In the genomic region with DNA sequence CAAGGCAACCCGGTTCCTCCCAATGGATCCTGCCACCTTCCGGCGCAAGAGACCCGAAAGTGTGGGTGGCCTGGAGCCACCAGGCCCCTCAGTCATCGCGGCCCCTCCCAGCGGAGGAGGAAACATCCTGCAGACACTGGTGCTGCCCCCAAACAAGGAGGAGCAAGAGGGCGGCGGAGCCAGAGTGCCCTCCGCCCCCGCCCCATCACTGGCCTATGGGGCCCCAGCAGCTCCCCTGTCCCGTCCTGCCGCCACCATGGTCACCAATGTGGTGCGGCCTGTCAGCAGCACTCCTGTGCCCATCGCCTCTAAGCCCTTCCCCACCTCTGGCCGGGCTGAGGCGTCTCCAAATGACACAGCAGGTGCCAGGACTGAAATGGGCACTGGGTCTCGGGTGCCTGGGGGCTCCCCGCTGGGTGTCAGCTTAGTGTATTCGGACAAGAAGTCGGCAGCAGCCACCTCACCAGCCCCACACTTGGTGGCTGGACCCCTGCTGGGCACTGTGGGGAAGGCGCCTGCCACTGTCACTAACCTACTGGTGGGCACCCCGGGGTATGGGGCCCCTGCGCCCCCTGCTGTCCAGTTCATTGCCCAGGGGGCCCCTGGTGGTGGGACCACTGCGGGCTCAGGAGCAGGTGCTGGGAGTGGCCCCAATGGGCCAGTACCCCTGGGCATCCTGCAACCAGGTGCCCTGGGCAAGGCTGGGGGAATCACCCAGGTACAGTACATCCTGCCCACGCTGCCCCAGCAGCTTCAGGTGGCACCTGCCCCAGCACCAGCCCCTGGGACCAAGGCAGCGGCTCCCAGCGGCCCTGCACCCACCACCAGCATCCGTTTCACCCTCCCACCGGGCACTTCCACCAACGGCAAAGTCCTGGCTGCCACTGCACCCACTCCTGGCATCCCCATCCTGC, we compare ENCODE assay signal across 8 cellular contexts. TPM values are rescaled to one million over a fixed set of nuclear protein-coding genes. Genes with fewer than 3 reads are reported as not detected.
A peak's percentile ranks its signal among the peaks of the same experiment; 100 is the strongest.
DNase-seq lines count a peak whose midpoint lies in the region; ATAC-seq, FAIRE-seq and TF ChIP-seq lines count a peak whose summit lies in the region.

No MANE protein-coding gene starts in this region.

- H3K14ac ChIP-seq in H9 (ENCODE audit: insufficient read depth, low read length): no peak overlapping the region

- H3K36me3 ChIP-seq in endothelial cell of umbilical vein (ENCODE audit: control insufficient read depth in 2 of 2, extremely low read depth in 1 of 2, insufficient read depth in 2 of 2, low read length in 2 of 2): peaks cover 16 to 75% of the 10 kb centered on the region in 2 experiments

- TF ChIP-seq CTCF in AG09319 (IDR thresholded peaks at IDR 0.05; ENCODE audit: low read depth, low read length) (peak; percentile 39), H9 (conservative IDR thresholded peaks at IDR 0.05) (peak; percentile 48), endothelial cell of umbilical vein (IDR thresholded peaks at IDR 0.05; ENCODE audit: extremely low read depth in 1 of 2, insufficient read depth in 1 of 2, low read depth in 1 of 2, low read length in 2 of 2) (peak; percentile 84 to 86)

- FAIRE-seq in endothelial cell of umbilical vein (lab: Jason Lieb, UNC): no peak

- H3K27me3 ChIP-seq in H9 (ENCODE audit: insufficient read depth, low read length) (no peaks in the 10 kb centered on the region), endothelial cell of umbilical vein (ENCODE audit: control insufficient read depth in 2 of 2, insufficient read depth in 2 of 2, low read length in 2 of 2) (no peaks in the 10 kb centered on the region)

- WGBS in H9 (ENCODE audit: extremely low coverage, insufficient read length, low lambda C conversion rate): no CpG with 5 or more reads among the region's 31 CpGs

- H3K27ac Mint-ChIP-seq in H9: no peak overlapping the region; a peak in 2 of 7 replicates

- no peak overlapping the region for H3K4me3 ChIP-seq in endothelial cell of umbilical vein (replicated peaks in 1 of 3; ENCODE audit: insufficient read depth in 1 of 3, low read depth in 1 of 3, low read length in 3 of 3)

- ATAC-seq in HG03045 (IDR thresholded peaks at IDR 0.05; ENCODE audit: unreplicated experiment) (no peak), GM21737 (IDR thresholded peaks at IDR 0.05; ENCODE audit: unreplicated experiment) (no peak)

- no peak overlapping the region for H2BK5ac ChIP-seq in H9 (ENCODE audit: insufficient read length, low read length)

- H3K27ac ChIP-seq in H9 (ENCODE audit: insufficient read length, low read depth, low read length) (no peak overlapping the region), endothelial cell of umbilical vein (ENCODE audit: insufficient read depth, low read depth, low read length) (no peak overlapping the region)

- H3T11ph ChIP-seq in H9 (ENCODE audit: low read length): no peak overlapping the region

- H2BK15ac ChIP-seq in H9 (ENCODE audit: low read depth, low read length): no peak overlapping the region

- no peak overlapping the region for H2AK5ac ChIP-seq in H9 (ENCODE audit: insufficient read length, low read length)

- H3K4me1 Mint-ChIP-seq in H9: peaks cover 6 to 40% of the 10 kb centered on the region in 2 experiments

- no peaks in the 10 kb centered on the region for H3K27me3 Mint-ChIP-seq in H9 (ENCODE audit: low read depth)

- H3K9ac ChIP-seq in H9 (ENCODE audit: extremely low read depth, insufficient read length, low read length) (no peak overlapping the region), endothelial cell of umbilical vein (replicated peaks; ENCODE audit: extremely low read depth, insufficient read depth, low read length) (no peak overlapping the region)

- H3K79me2 ChIP-seq in H9 (ENCODE audit: insufficient read depth, low read length) (no peaks in the 10 kb centered on the region), endothelial cell of umbilical vein (ENCODE audit: control insufficient read depth, insufficient read depth, low read length) (peaks cover 5% of the 10 kb centered on the region)

- POLR2A ChIA-PET in endothelial cell of umbilical vein (lab: Charles Lee): no interaction called here

- no peaks in the 10 kb centered on the region for H3K9me1 ChIP-seq in endothelial cell of umbilical vein (replicated peaks; ENCODE audit: control insufficient read depth, extremely low read depth, insufficient read depth, low read length)

- H3K4me1 ChIP-seq in H9 (ENCODE audit: insufficient read depth, low read length): no peaks in the 10 kb centered on the region
- H3K4me1 ChIP-seq in endothelial cell of umbilical vein (ENCODE audit: control insufficient read depth, extremely low read depth, insufficient read depth, low read length): peaks cover 6% of the 10 kb centered on the region

- H3K9me3 ChIP-seq in H9 (ENCODE audit: control insufficient read depth, low read depth, low read length): no peaks in the 10 kb centered on the region
- no peaks in the 10 kb centered on the region for H3K9me3 ChIP-seq in endothelial cell of umbilical vein (replicated peaks; ENCODE audit: control insufficient read depth, insufficient read depth, low read length)

- no peak overlapping the region for H3K56ac ChIP-seq in H9 (ENCODE audit: insufficient read length, low read depth, low read length)

- no peak overlapping the region for H2BK20ac ChIP-seq in H9 (ENCODE audit: low read depth, low read length, poor library complexity, severe bottlenecking)

- H4K5ac ChIP-seq in H9 (ENCODE audit: insufficient read length, low read depth, low read length): no peak overlapping the region

- CTCF ChIA-PET in endothelial cell of umbilical vein (lab: Charles Lee): interaction anchor here (0.7 to 2.3 kb wide), 5 partner anchors 11 to 114 kb away, joined by 3 to 15 read pairs (median 4); no protein-coding TSS in a partner anchor

- H2AFZ ChIP-seq in H9 (ENCODE audit: low read length) (no peak overlapping the region), endothelial cell of umbilical vein (ENCODE audit: low read depth, low read length) (no peak overlapping the region)

- no peak overlapping the region for H3K4me3 Mint-ChIP-seq in H9

- peaks cover 20 to 73% (median 63%) of the 10 kb centered on the region in 3 experiments; a peak in 6 of 7 replicates for H3K36me3 Mint-ChIP-seq in H9 (ENCODE audit: insufficient read depth in 1 of 3, low read depth in 3 of 3)

- H4K20me1 ChIP-seq in H9 (ENCODE audit: control insufficient read depth, insufficient read depth, insufficient read length): no peaks in the 10 kb centered on the region
- H4K20me1 ChIP-seq in endothelial cell of umbilical vein (replicated peaks; ENCODE audit: control insufficient read depth, extremely low read depth, insufficient read depth, low read length): no peaks in the 10 kb centered on the region

- H3K23ac ChIP-seq in H9 (ENCODE audit: insufficient read length, low read depth, low read length): no peak overlapping the region

- no peak overlapping the region for H2BK12ac ChIP-seq in H9 (ENCODE audit: insufficient read length, low read depth, low read length)

- peaks cover 5% of the 10 kb centered on the region for H3K79me1 ChIP-seq in H9 (ENCODE audit: insufficient read depth, low read depth, low read length, poor library complexity, severe bottlenecking)

- dilution Hi-C loops in endothelial cell of umbilical vein (cut with MboI; ENCODE audit: extremely low pct_ligation_motif_present, low sequenced_read_pairs): no loop called here

- no peak overlapping the region for H2BK120ac ChIP-seq in H9 (ENCODE audit: low read depth, low read length, poor library complexity, severe bottlenecking)

- H3K4me2 ChIP-seq in H9 (ENCODE audit: insufficient read depth, insufficient read length, low read length) (no peak overlapping the region), endothelial cell of umbilical vein (ENCODE audit: insufficient read depth, low read length) (no peak overlapping the region)

- H4K8ac ChIP-seq in H9 (replicated peaks; ENCODE audit: insufficient read length, low read depth, low read length): no peak overlapping the region

- intact Hi-C loops in endothelial cell of umbilical vein (cut with micrococcal nuclease): loop anchor here (1.0 kb wide), 1 partner anchor 46 kb away; no protein-coding TSS in a partner anchor

- no peak overlapping the region for H4K91ac ChIP-seq in H9 (ENCODE audit: insufficient read length, low read depth, low read length)

- H3K18ac ChIP-seq in H9 (ENCODE audit: insufficient read length, low read depth, low read length): no peak overlapping the region

- no peak for TF ChIP-seq POLR2A in endothelial cell of umbilical vein (IDR thresholded peaks at IDR 0.05; ENCODE audit: low read depth, low read length)

- no peaks in the 10 kb centered on the region for H3K9me3 Mint-ChIP-seq in H9

- DNase-seq in AG09319 (ENCODE audit: extremely low read depth, low read depth): no peak
- DNase-seq in H9: peak; percentile 45
- DNase-seq in activated CD4-positive, alpha-beta T cell treated with anti-CD3 and anti-CD28 coated beads for 4 hours: peak; percentile 56 to 61
- DNase-seq in endothelial cell of umbilical vein (ENCODE audit: low read depth, low spot score): peak; percentile 43
- DNase-seq in stimulated activated CD4-positive, alpha-beta T cell treated with anti-CD3 and anti-CD28 coated beads, Interleukin-15, amount 100 ng/mL, for 1 hour (ENCODE audit: low read depth in 1 of 2, low spot score in 1 of 2): peak; percentile 43 to 49
- no peak for DNase-seq in retina

- no TSS peak for BruUV-seq in endothelial cell of umbilical vein (replicated peaks; lab: Mats Ljungman, UMichigan)

- H3K4ac ChIP-seq in H9 (ENCODE audit: low read depth, low read length): no peak overlapping the region

- no peaks in the 10 kb centered on the region for H3K23me2 ChIP-seq in H9 (ENCODE audit: insufficient read length, low read depth, low read length, poor library complexity, severe bottlenecking)

RNA-seq across cellular contexts. Expression of gene PRR19, which starts 11.2 kb away (rescaled TPM):
- total RNA-seq in H9 (2021) (2.9 and 3.2 TPM in 2 replicates), endothelial cell of umbilical vein (1.0 and 1.5 TPM in 2 replicates)
- 1.4 and 1.9 TPM in 2 replicates for polyA plus RNA-seq in endothelial cell of umbilical vein
- 0.98 and 1.0 TPM in 2 replicates for polyA plus RNA-seq in endothelial cell of umbilical vein (2011; cell fraction: cytosol; rRNA removed)
- polyA plus RNA-seq in endothelial cell of umbilical vein (2011; cell fraction: nucleus; rRNA removed): 0.55 and 0.92 TPM in 2 replicates
- 1.1 and 1.3 TPM in 2 replicates for polyA plus RNA-seq in endothelial cell of umbilical vein (2012)
- 0.53 and 0.62 TPM in 2 replicates for polyA minus RNA-seq in endothelial cell of umbilical vein
- not detected for polyA minus RNA-seq in endothelial cell of umbilical vein (2011; cell fraction: cytosol; rRNA and poly(A)+ RNA removed)
- 0.53 and 0.63 TPM in 2 replicates for polyA minus RNA-seq in endothelial cell of umbilical vein (2011; cell fraction: nucleus; rRNA and poly(A)+ RNA removed)

RNA-seq across cellular contexts. Expression of gene PAFAH1B3, which starts 11.6 kb away (rescaled TPM):
- total RNA-seq in H9 (2021): 109 and 113 TPM in 2 replicates
- total RNA-seq in endothelial cell of umbilical vein: 41.4 and 47.6 TPM in 2 replicates
- 95.0 and 115 TPM in 2 replicates for polyA plus RNA-seq in endothelial cell of umbilical vein
- 60.9 and 62.4 TPM in 2 replicates for polyA plus RNA-seq in endothelial cell of umbilical vein (2011; cell fraction: cytosol; rRNA removed)
- polyA plus RNA-seq in endothelial cell of umbilical vein (2011; cell fraction: nucleus; rRNA removed): 37.0 and 38.1 TPM in 2 replicates
- 41.4 and 45.7 TPM in 2 replicates for polyA plus RNA-seq in endothelial cell of umbilical vein (2012)
- 31.2 and 37.2 TPM in 2 replicates for polyA minus RNA-seq in endothelial cell of umbilical vein
- polyA minus RNA-seq in endothelial cell of umbilical vein (2011; cell fraction: cytosol; rRNA and poly(A)+ RNA removed): 15.9 TPM
- polyA minus RNA-seq in endothelial cell of umbilical vein (2011; cell fraction: nucleus; rRNA and poly(A)+ RNA removed): 5.5 and 10.9 TPM in 2 replicates

RNA-seq across cellular contexts. Expression of gene CIC, which starts 21.7 kb away (rescaled TPM):
- total RNA-seq in H9 (2021) (54.0 and 56.0 TPM in 2 replicates), endothelial cell of umbilical vein (86.0 and 86.3 TPM in 2 replicates)
- 18.4 and 23.5 TPM in 2 replicates for polyA plus RNA-seq in endothelial cell of umbilical vein
- 15.8 and 26.9 TPM in 2 replicates for polyA plus RNA-seq in endothelial cell of umbilical vein (2011; cell fraction: cytosol; rRNA removed)
- 59.1 and 69.4 TPM in 2 replicates for polyA plus RNA-seq in endothelial cell of umbilical vein (2011; cell fraction: nucleus; rRNA removed)
- 28.9 and 43.8 TPM in 2 replicates for polyA plus RNA-seq in endothelial cell of umbilical vein (2012)
- polyA minus RNA-seq in endothelial cell of umbilical vein: 9.1 and 9.7 TPM in 2 replicates
- polyA minus RNA-seq in endothelial cell of umbilical vein (2011; cell fraction: cytosol; rRNA and poly(A)+ RNA removed): 11.2 TPM
- 15.3 and 26.1 TPM in 2 replicates for polyA minus RNA-seq in endothelial cell of umbilical vein (2011; cell fraction: nucleus; rRNA and poly(A)+ RNA removed)

RNA-seq across cellular contexts. Expression of gene TMEM145, which starts 22.3 kb away (rescaled TPM):
- total RNA-seq in H9 (2021) (2.8 and 4.5 TPM in 2 replicates), endothelial cell of umbilical vein (not detected in 2 replicates)
- 0.24 TPM in 1 of 2 replicates, not detected in the other for polyA plus RNA-seq in endothelial cell of umbilical vein
- polyA plus RNA-seq in endothelial cell of umbilical vein (2011; cell fraction: cytosol; rRNA removed): not detected in 2 replicates
- 0.38 TPM in 1 of 2 replicates, not detected in the other for polyA plus RNA-seq in endothelial cell of umbilical vein (2011; cell fraction: nucleus; rRNA removed)
- not detected in 2 replicates for polyA plus RNA-seq in endothelial cell of umbilical vein (2012)
- 0.13 TPM in 1 of 2 replicates, not detected in the other for polyA minus RNA-seq in endothelial cell of umbilical vein
- polyA minus RNA-seq in endothelial cell of umbilical vein (2011; cell fraction: cytosol; rRNA and poly(A)+ RNA removed): not detected
- not detected in 2 replicates for polyA minus RNA-seq in endothelial cell of umbilical vein (2011; cell fraction: nucleus; rRNA and poly(A)+ RNA removed)

RNA-seq across cellular contexts. Expression of gene MEGF8, which starts 34.7 kb away (rescaled TPM):
- 28.4 and 28.8 TPM in 2 replicates for total RNA-seq in H9 (2021)
- 34.3 and 39.6 TPM in 2 replicates for total RNA-seq in endothelial cell of umbilical vein
- 20.6 and 25.2 TPM in 2 replicates for polyA plus RNA-seq in endothelial cell of umbilical vein
- 14.5 and 18.2 TPM in 2 replicates for polyA plus RNA-seq in endothelial cell of umbilical vein (2011; cell fraction: cytosol; rRNA removed)
- polyA plus RNA-seq in endothelial cell of umbilical vein (2011; cell fraction: nucleus; rRNA removed): 21.2 and 22.3 TPM in 2 replicates
- polyA plus RNA-seq in endothelial cell of umbilical vein (2012): 22.3 and 35.1 TPM in 2 replicates
- 27.7 and 28.4 TPM in 2 replicates for polyA minus RNA-seq in endothelial cell of umbilical vein
- 0.92 TPM for polyA minus RNA-seq in endothelial cell of umbilical vein (2011; cell fraction: cytosol; rRNA and poly(A)+ RNA removed)
- polyA minus RNA-seq in endothelial cell of umbilical vein (2011; cell fraction: nucleus; rRNA and poly(A)+ RNA removed): 13.8 and 24.7 TPM in 2 replicates

Comparison
In these comparisons a context has a peak if more than half of its experiments do, and no peak if none do; other contexts are left out.
1. DNase-seq: peak in H9 (single experiment), activated CD4-positive, alpha-beta T cell treated with anti-CD3 and anti-CD28 coated beads for 4 hours (2 of 2), endothelial cell of umbilical vein (single experiment) and stimulated activated CD4-positive, alpha-beta T cell treated with anti-CD3 and anti-CD28 coated beads, Interleukin-15, amount 100 ng/mL, for 1 hour (2 of 2); none in AG09319 (single experiment) and retina (single experiment).
2. Peak in every context shown above with its lines, with median percentiles within 50 percentile points of each other: CTCF ChIP-seq.